Comparison of ENCODE assay signal across 18 cellular contexts in the genomic region with DNA sequence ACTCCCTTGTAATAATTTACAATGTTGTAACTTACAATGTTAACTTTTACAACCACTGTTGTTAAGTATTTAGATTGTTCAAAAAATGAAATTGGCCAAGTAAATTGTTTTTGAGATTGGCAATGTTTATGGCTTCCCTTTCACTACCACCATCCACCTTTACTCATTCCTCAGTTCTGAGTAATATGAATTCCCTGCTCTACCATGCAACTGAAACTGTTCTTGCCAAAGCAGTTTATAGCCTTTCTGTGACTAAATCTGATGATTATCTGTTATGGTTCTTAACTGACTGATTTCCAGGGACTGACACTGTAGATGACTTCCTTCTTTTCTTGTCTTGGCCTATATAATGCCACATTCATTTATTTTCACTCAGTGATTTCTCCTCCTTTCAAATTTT.
A peak's percentile ranks its signal among the peaks of the same experiment; 100 is the strongest.
DNase-seq lines count a peak whose midpoint lies in the region; ATAC-seq and TF ChIP-seq lines count a peak whose summit lies in the region.
"Had no signal": no experiment of that assay in that cellular context is flagged by ENCODE, and none has a peak within 500 bp of the region (broad histone marks: within the 10 kb centered on the region; RNA-seq: fewer than 3 reads in every experiment).

No MANE protein-coding gene starts in this region.

- H3K9me3 Mint-ChIP-seq in MCF 10A (ENCODE audit: unreplicated experiment): no peaks in the 10 kb centered on the region
- H3K9me3 Mint-ChIP-seq: endodermal cell had no signal

- H3K36me3 Mint-ChIP-seq in MCF 10A (ENCODE audit: insufficient read depth, unreplicated experiment): no peaks in the 10 kb centered on the region
- H3K36me3 Mint-ChIP-seq: immature natural killer cell had no signal

- ATAC-seq in PC-3 (peak; percentile 97), esophagus mucosa (no peak)
- ATAC-seq: gastroesophageal sphincter; stimulated activated naive CD8-positive, alpha-beta T cell treated with anti-CD3 and anti-CD28 coated beads, Interleukin-15, amount 100 ng/mL, for 72 hours had no signal

- H3K4me3 Mint-ChIP-seq in MCF 10A (ENCODE audit: unreplicated experiment): no peak overlapping the region
- H3K4me3 Mint-ChIP-seq: activated naive CD4-positive, alpha-beta T cell treated with anti-CD3 and anti-CD28 coated beads, Interleukin-2, amount 10 ng/mL, durations not matched to agents 7 days and 5 days; endodermal cell; stimulated activated naive CD8-positive, alpha-beta T cell treated with anti-CD3 and anti-CD28 coated beads, Interleukin-15, amount 100 ng/mL, for 72 hours had no signal

- no peak overlapping the region for H3K27ac Mint-ChIP-seq in MCF 10A (ENCODE audit: low read depth, unreplicated experiment)
- H3K27ac Mint-ChIP-seq: activated naive CD4-positive, alpha-beta T cell treated with anti-CD3 and anti-CD28 coated beads, Interleukin-2, amount 10 ng/mL, durations not matched to agents 7 days and 5 days; endodermal cell; immature natural killer cell; stimulated activated naive CD8-positive, alpha-beta T cell treated with anti-CD3 and anti-CD28 coated beads, Interleukin-15, amount 100 ng/mL, for 72 hours had no signal

- H4K20me1 ChIP-seq in mammary epithelial cell (ENCODE audit: insufficient read depth, low read length) (no peaks in the 10 kb centered on the region), PC-3 (ENCODE audit: low read length) (no peaks in the 10 kb centered on the region)

- no peaks in the 10 kb centered on the region for H3K9me2 ChIP-seq in PC-3 (replicated peaks; ENCODE audit: low read length)

- H3K27me3 ChIP-seq in mammary epithelial cell (ENCODE audit: insufficient read depth, low read length) (peaks cover 2% of the 10 kb centered on the region), PC-3 (ENCODE audit: low read length) (no peaks in the 10 kb centered on the region), SJCRH30 (no peaks in the 10 kb centered on the region)
- H3K27me3 ChIP-seq: gastroesophageal sphincter, MG63 had no signal

- no peaks in the 10 kb centered on the region for H3K36me3 ChIP-seq in mammary epithelial cell (ENCODE audit: insufficient read depth, low read length)
- no peaks in the 10 kb centered on the region for H3K36me3 ChIP-seq in PC-3 (ENCODE audit: low read depth, low read length)
- no peaks in the 10 kb centered on the region for H3K36me3 ChIP-seq in SJCRH30
- H3K36me3 ChIP-seq: gastroesophageal sphincter, MG63 had no signal

- CTCF ChIA-PET in mammary epithelial cell (lab: Charles Lee; ENCODE audit: low non-redundant PET): no interaction called here
- CTCF ChIA-PET in MCF 10A (lab: Yijun Ruan, JAX): no interaction called here
- CTCF ChIA-PET in PC-3 (lab: Charles Lee): no interaction called here

- H3K27ac ChIP-seq in mammary epithelial cell (ENCODE audit: insufficient read depth, low read depth, low read length) (no peak overlapping the region), PC-3 (ENCODE audit: low read length) (peak overlapping the region; percentile 45), epithelial cell of prostate (peak overlapping the region; percentile 44), SJCRH30 (no peak overlapping the region)
- H3K27ac ChIP-seq: gastroesophageal sphincter had no signal

- H3K4me2 ChIP-seq in mammary epithelial cell (ENCODE audit: insufficient read depth, low read depth, low read length) (no peak overlapping the region), PC-3 (ENCODE audit: low read length) (peak overlapping the region; percentile 16; the same call in 1 of the 2 replicates)

- H3K27me3 Mint-ChIP-seq in MCF 10A (ENCODE audit: insufficient read depth, unreplicated experiment): peaks cover under 1% of the 10 kb centered on the region
- H3K27me3 Mint-ChIP-seq: activated naive CD4-positive, alpha-beta T cell treated with anti-CD3 and anti-CD28 coated beads, Interleukin-2, amount 10 ng/mL, durations not matched to agents 7 days and 5 days; stimulated activated naive CD8-positive, alpha-beta T cell treated with anti-CD3 and anti-CD28 coated beads, Interleukin-15, amount 100 ng/mL, for 72 hours had no signal

- H3K4me3 ChIP-seq in mammary epithelial cell (replicated peaks in 1 of 3; ENCODE audit: insufficient read depth in 1 of 3, low read depth in 2 of 3, low read length in 3 of 3): no peak overlapping the region
- no peak overlapping the region for H3K4me3 ChIP-seq in PC-3 (ENCODE audit: low read length)
- H3K4me3 ChIP-seq in SJCRH30: no peak overlapping the region
- H3K4me3 ChIP-seq: gastroesophageal sphincter, MG63 had no signal

- BruUV-seq in mammary epithelial cell (replicated peaks; lab: Mats Ljungman, UMichigan): no TSS peak
- BruUV-seq in MCF 10A (replicated peaks; lab: Mats Ljungman, UMichigan): no TSS peak
- BruUV-seq in PC-3 (replicated peaks; lab: Mats Ljungman, UMichigan): no TSS peak

- dilution Hi-C loops in mammary epithelial cell (cut with HindIII; ENCODE audit: low sequenced_read_pairs): no loop called here

- no peak overlapping the region for H3K9ac ChIP-seq in mammary epithelial cell (ENCODE audit: insufficient read depth, low read length)
- no peak overlapping the region for H3K9ac ChIP-seq in PC-3 (ENCODE audit: low read length)

- H3K9me3 ChIP-seq in mammary epithelial cell (replicated peaks; ENCODE audit: insufficient read depth, low read length) (no peaks in the 10 kb centered on the region), PC-3 (ENCODE audit: low read length) (no peaks in the 10 kb centered on the region), SJCRH30 (replicated peaks) (no peaks in the 10 kb centered on the region)
- H3K9me3 ChIP-seq: gastroesophageal sphincter, MG63 had no signal

- H3K4me1 ChIP-seq in mammary epithelial cell (ENCODE audit: insufficient read depth, low read length) (no peaks in the 10 kb centered on the region), PC-3 (ENCODE audit: insufficient read depth, low read length) (peaks cover 18% of the 10 kb centered on the region), SJCRH30 (no peaks in the 10 kb centered on the region)
- H3K4me1 ChIP-seq: gastroesophageal sphincter had no signal

- no peak overlapping the region for H2AFZ ChIP-seq in mammary epithelial cell (ENCODE audit: low read depth, low read length)
- H2AFZ ChIP-seq in PC-3 (ENCODE audit: low read length): no peak overlapping the region

- H3K79me2 ChIP-seq in mammary epithelial cell (ENCODE audit: insufficient read depth, low read length) (no peaks in the 10 kb centered on the region), PC-3 (ENCODE audit: low read length) (no peaks in the 10 kb centered on the region)

- DNase-seq in mammary epithelial cell (peak; percentile 28), MCF 10A (ENCODE audit: unreplicated experiment) (no peak), PC-3 (peak; percentile 86), epithelial cell of prostate (ENCODE audit: low read depth, low spot score) (peak; percentile 36), DMS153 treated with DMSO at 0.1 percent for 48 hours (lab: John Stamatoyannopoulos, UW; ENCODE audit: unreplicated experiment) (no peak), SJCRH30 (no peak), NCI-H2196 treated with DMSO at 0.1 percent for 48 hours (lab: John Stamatoyannopoulos, UW; ENCODE audit: unreplicated experiment) (no peak)
- DNase-seq: activated naive CD4-positive, alpha-beta T cell treated with anti-CD3 and anti-CD28 coated beads, Interleukin-2, amount 10 ng/mL, durations not matched to agents 7 days and 5 days; Calu3; endodermal cell; H7; MG63; midbrain; SIG-M5; stimulated activated naive CD8-positive, alpha-beta T cell treated with anti-CD3 and anti-CD28 coated beads, Interleukin-15, amount 100 ng/mL, for 72 hours had no signal

- in situ Hi-C loops in mammary epithelial cell (cut with MboI; ENCODE audit: low sequenced_read_pairs in 2 of 2): no loop called here

- intact Hi-C loops in mammary epithelial cell (cut with micrococcal nuclease): no loop called here
- intact Hi-C loops in MCF 10A (cut with micrococcal nuclease): no loop called here
- intact Hi-C loops in PC-3 (cut with micrococcal nuclease): loop anchor here (2.0 kb wide), 3 partner anchors 22 to 192 kb away; no protein-coding TSS in a partner anchor

- TF ChIP-seq CTCF in mammary epithelial cell (conservative IDR thresholded peaks at IDR 0.05 in 1 of 2, IDR thresholded peaks at IDR 0.05 in 1 of 2; ENCODE audit: extremely low read depth in 1 of 2, insufficient read depth in 1 of 2, low read depth in 1 of 2, low read length in 2 of 2) (no peak), MCF 10A (IDR thresholded peaks at IDR 0.05; ENCODE audit: unreplicated experiment) (no peak), PC-3 (conservative IDR thresholded peaks at IDR 0.05; ENCODE audit: low read depth, low read length) (no peak)

- POLR2A ChIA-PET in MCF 10A (lab: Yijun Ruan, JAX): no interaction called here
- POLR2A ChIA-PET in PC-3 (lab: Charles Lee; ENCODE audit: unreplicated experiment): no interaction called here

- no peaks in the 10 kb centered on the region for H3F3A ChIP-seq in PC-3 (ENCODE audit: low read length, unreplicated experiment)

- H3K4me1 Mint-ChIP-seq in MCF 10A (ENCODE audit: insufficient read depth, unreplicated experiment): no peaks in the 10 kb centered on the region
- H3K4me1 Mint-ChIP-seq: endodermal cell had no signal

Comparison
In these comparisons a context has a peak if more than half of its experiments do, and no peak if none do; other contexts are left out.
1. DNase-seq: peak in mammary epithelial cell (single experiment), PC-3 (single experiment) and epithelial cell of prostate (single experiment); none in MCF 10A (single experiment), DMS153 treated with DMSO at 0.1 percent for 48 hours (single experiment), SJCRH30 (0 of 2) and NCI-H2196 treated with DMSO at 0.1 percent for 48 hours (single experiment).
2. H3K27ac ChIP-seq: peak in PC-3 (single experiment) and epithelial cell of prostate (single experiment); none in mammary epithelial cell (single experiment) and SJCRH30 (single experiment).